In the genomic region with DNA sequence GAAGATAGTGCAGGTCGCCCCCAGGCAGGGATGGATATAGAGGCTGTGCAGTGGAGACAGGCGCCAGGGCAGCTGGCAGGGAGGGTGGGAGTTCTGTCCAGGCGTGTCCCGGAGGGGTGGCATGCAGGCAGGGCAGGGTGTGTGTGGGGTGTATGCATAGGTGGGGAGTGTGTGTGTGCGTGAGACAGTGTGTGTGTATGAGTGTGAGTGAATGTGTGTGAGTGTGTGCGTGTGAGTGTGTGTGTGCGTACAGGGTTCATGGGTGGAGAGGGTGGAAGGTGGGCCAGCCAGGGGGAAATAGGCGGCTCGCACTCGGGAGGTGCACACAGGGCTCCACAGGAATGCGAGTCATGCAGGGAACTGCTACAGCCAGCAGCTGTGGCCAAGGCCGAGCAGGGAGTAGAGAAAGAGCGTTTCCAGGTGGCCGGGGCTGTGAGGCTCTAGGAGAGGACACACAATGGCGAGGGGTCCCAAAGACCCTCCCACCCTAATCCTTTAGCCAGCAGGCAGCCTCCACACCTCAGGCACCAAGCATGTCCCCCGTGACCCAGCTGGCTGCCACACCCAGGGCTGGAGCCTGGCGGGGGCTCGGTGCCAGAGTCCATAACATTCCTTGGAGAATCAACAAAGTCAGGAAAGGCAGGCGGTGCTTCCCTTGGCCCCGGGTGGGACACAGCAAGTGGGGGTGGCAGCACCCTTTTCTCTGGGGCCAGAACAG, we compare ENCODE assay signal across 9 cellular contexts. TPM values are rescaled to one million over a fixed set of nuclear protein-coding genes. Genes with fewer than 3 reads are reported as not detected.
A peak's percentile ranks its signal among the peaks of the same experiment; 100 is the strongest.
DNase-seq lines count a peak whose midpoint lies in the region; FAIRE-seq and TF ChIP-seq lines count a peak whose summit lies in the region.
"Had no signal": no experiment of that assay in that cellular context is flagged by ENCODE, and none has a peak within 500 bp of the region (broad histone marks: within the 10 kb centered on the region; RNA-seq: fewer than 3 reads in every experiment).

No MANE protein-coding gene starts in this region.

- peak; percentile 87 for DNase-seq in astrocyte of the hippocampus (ENCODE audit: low read depth, low spot score)
- peak; percentile 26 for DNase-seq in iPS-NIHi11 (ENCODE audit: low spot score)
- peak; percentile 78 for DNase-seq in small intestine
- no peak for DNase-seq in AG20443 (ENCODE audit: low spot score)
- no peak for DNase-seq in T-helper 2 cell
- DNase-seq in NCI-H510A (lab: John Stamatoyannopoulos, UW), result no peak
- no peak for DNase-seq in NCI-H2029 treated with DMSO at 0.1 percent for 48 hours (lab: John Stamatoyannopoulos, UW)
- DNase-seq: NCI-H1417 had no signal

- 11 to 47% (median 32%) methylated on average over 20 of the region's 20 CpGs for WGBS in small intestine, 3 donors

- H3K9me3 ChIP-seq in HEK293 (ENCODE audit: control insufficient read depth, insufficient read depth, low read depth, low read length) (no peaks in the 10 kb centered on the region), small intestine (ENCODE audit: control insufficient read depth, low read depth) (no peaks in the 10 kb centered on the region)

- TF ChIP-seq CTCF in HEK293 (tag by site-specific recombination; IDR thresholded peaks at IDR 0.05), result no peak

- FAIRE-seq in small intestine (lab: Jason Lieb, UNC), result no peak

- POLR2A ChIA-PET in HEK293 (lab: Yijun Ruan, JAX), result interaction anchor here (0.6 to 1.8 kb wide), 4 partner anchors 16 to 66 kb away, joined by 4 to 5 read pairs (median 4); partner anchors contain the start of genes HEXIM1, HEXIM2 and NMT1

- 0 out of 3 replicates have a peak, but pooled peaks cover 0 to 4% of the 10 kb centered on the region in 2 experiments for H3K36me3 ChIP-seq in HEK293 (ENCODE audit: control insufficient read depth in 2 of 2, insufficient read depth in 1 of 2, low read length in 2 of 2)
- no peaks in the 10 kb centered on the region for H3K36me3 ChIP-seq in small intestine (ENCODE audit: control insufficient read depth in 2 of 2, insufficient read depth in 2 of 2, low read length in 2 of 2)

- no peaks in the 10 kb centered on the region for H3K27me3 ChIP-seq in small intestine (ENCODE audit: control insufficient read depth in 2 of 2, insufficient read depth in 2 of 2, low read length in 2 of 2)

- H3K4me3 ChIP-seq in HEK293 (ENCODE audit: low read depth, low read length) (no peak overlapping the region), small intestine (ENCODE audit: low read depth in 1 of 2, low read length in 2 of 2) (no peak overlapping the region)

- CTCF ChIA-PET in HEK293 (lab: Yijun Ruan, JAX), result interaction anchor here (0.7 to 6.2 kb wide), 5 partner anchors 9 to 207 kb away, joined by 3 to 24 read pairs (median 7); no protein-coding TSS in a partner anchor

- peak overlapping the region; percentile 12; the same call in 1 of the 2 replicates for H3K27ac ChIP-seq in HEK293 (ENCODE audit: extremely low read depth, low read depth, low read length)
- H3K27ac ChIP-seq in small intestine (ENCODE audit: low read depth in 1 of 2, low read length in 1 of 2), result peak overlapping the region in 1 of 2 donors; percentile 36

- H3K4me1 ChIP-seq in HEK293 (ENCODE audit: control insufficient read depth, insufficient read depth, low read length) (peaks cover 7% of the 10 kb centered on the region), small intestine (ENCODE audit: control insufficient read depth in 2 of 2, insufficient read depth in 1 of 2, low read depth in 1 of 2, low read length in 1 of 2) (peaks cover 0 to 13% of the 10 kb centered on the region in 2 donors)

TF ChIP-seq in HEK293, 187 proteins besides CTCF, POLR2A, EP300 and RAD21 (continues in another document):
- TF ChIP-seq, protein P1, sequence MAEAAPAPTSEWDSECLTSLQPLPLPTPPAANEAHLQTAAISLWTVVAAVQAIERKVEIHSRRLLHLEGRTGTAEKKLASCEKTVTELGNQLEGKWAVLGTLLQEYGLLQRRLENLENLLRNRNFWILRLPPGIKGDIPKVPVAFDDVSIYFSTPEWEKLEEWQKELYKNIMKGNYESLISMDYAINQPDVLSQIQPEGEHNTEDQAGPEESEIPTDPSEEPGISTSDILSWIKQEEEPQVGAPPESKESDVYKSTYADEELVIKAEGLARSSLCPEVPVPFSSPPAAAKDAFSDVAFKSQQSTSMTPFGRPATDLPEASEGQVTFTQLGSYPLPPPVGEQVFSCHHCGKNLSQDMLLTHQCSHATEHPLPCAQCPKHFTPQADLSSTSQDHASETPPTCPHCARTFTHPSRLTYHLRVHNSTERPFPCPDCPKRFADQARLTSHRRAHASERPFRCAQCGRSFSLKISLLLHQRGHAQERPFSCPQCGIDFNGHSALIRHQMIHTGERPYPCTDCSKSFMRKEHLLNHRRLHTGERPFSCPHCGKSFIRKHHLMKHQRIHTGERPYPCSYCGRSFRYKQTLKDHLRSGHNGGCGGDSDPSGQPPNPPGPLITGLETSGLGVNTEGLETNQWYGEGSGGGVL (tag by site-specific recombination; IDR thresholded peaks at IDR 0.05), result peak; percentile 96
- TF ChIP-seq ZNF24 (tag by site-specific recombination; IDR thresholded peaks at IDR 0.05) (no peak), KLF8 (tag by site-specific recombination; IDR thresholded peaks at IDR 0.05) (no peak; the same call in 1 of the 2 replicates), ZNF777 (tag by site-specific recombination; IDR thresholded peaks at IDR 0.05; ENCODE audit: borderline replicate concordance) (peak; percentile 57; the same call in 1 of the 2 replicates), IKZF3 (tag by site-specific recombination; IDR thresholded peaks at IDR 0.05) (peak; percentile 55; the same call in 1 of the 2 replicates), ZNF792 (tag by site-specific recombination; IDR thresholded peaks at IDR 0.05) (0 out of 2 replicates have a peak, but pooled peaks have one; percentile 69), PBX3 (CRISPR knock-in tag; IDR thresholded peaks at IDR 0.05) (no peak), ZNF114 (tag by site-specific recombination; IDR thresholded peaks at IDR 0.05) (no peak), WT1 (tag by site-specific recombination; IDR thresholded peaks at IDR 0.05) (peak; percentile 21; the same call in 1 of the 2 replicates), ZNF157 (tag by site-specific recombination; IDR thresholded peaks at IDR 0.05) (0 out of 2 replicates have a peak, but pooled peaks have one; percentile 35), ZNF670 (tag by site-specific recombination; IDR thresholded peaks at IDR 0.05; ENCODE audit: low read depth) (no peak)
- TF ChIP-seq, protein P2, sequence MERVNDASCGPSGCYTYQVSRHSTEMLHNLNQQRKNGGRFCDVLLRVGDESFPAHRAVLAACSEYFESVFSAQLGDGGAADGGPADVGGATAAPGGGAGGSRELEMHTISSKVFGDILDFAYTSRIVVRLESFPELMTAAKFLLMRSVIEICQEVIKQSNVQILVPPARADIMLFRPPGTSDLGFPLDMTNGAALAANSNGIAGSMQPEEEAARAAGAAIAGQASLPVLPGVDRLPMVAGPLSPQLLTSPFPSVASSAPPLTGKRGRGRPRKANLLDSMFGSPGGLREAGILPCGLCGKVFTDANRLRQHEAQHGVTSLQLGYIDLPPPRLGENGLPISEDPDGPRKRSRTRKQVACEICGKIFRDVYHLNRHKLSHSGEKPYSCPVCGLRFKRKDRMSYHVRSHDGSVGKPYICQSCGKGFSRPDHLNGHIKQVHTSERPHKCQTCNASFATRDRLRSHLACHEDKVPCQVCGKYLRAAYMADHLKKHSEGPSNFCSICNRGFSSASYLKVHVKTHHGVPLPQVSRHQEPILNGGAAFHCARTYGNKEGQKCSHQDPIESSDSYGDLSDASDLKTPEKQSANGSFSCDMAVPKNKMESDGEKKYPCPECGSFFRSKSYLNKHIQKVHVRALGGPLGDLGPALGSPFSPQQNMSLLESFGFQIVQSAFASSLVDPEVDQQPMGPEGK (tag by site-specific recombination; IDR thresholded peaks at IDR 0.05), result peak; percentile 74
- TF ChIP-seq, protein P3, sequence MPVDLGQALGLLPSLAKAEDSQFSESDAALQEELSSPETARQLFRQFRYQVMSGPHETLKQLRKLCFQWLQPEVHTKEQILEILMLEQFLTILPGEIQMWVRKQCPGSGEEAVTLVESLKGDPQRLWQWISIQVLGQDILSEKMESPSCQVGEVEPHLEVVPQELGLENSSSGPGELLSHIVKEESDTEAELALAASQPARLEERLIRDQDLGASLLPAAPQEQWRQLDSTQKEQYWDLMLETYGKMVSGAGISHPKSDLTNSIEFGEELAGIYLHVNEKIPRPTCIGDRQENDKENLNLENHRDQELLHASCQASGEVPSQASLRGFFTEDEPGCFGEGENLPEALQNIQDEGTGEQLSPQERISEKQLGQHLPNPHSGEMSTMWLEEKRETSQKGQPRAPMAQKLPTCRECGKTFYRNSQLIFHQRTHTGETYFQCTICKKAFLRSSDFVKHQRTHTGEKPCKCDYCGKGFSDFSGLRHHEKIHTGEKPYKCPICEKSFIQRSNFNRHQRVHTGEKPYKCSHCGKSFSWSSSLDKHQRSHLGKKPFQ (tag by site-specific recombination; IDR thresholded peaks at IDR 0.05), result peak; percentile 70; the same call in 1 of the 2 replicates
- TF ChIP-seq, protein P4, sequence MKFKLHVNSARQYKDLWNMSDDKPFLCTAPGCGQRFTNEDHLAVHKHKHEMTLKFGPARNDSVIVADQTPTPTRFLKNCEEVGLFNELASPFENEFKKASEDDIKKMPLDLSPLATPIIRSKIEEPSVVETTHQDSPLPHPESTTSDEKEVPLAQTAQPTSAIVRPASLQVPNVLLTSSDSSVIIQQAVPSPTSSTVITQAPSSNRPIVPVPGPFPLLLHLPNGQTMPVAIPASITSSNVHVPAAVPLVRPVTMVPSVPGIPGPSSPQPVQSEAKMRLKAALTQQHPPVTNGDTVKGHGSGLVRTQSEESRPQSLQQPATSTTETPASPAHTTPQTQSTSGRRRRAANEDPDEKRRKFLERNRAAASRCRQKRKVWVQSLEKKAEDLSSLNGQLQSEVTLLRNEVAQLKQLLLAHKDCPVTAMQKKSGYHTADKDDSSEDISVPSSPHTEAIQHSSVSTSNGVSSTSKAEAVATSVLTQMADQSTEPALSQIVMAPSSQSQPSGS (tag by site-specific recombination; IDR thresholded peaks at IDR 0.05; ENCODE audit: low read depth), result no peak

RNA-seq across cellular contexts. Expression of gene PLCD3, which starts 4.6 kb away (rescaled TPM):
- polyA plus RNA-seq in small intestine, result 10 to 100 TPM in 2 of 3 donors, 1 to 10 TPM in 1; 7.8 to 11.9 (median 10.5) TPM

RNA-seq across cellular contexts. Expression of gene ACBD4, which starts 7.7 kb away (rescaled TPM):
- polyA plus RNA-seq in small intestine, result 100 to 1,000 TPM in 2 of 3 donors, 10 to 100 TPM in 1; 21.1 to 184 (median 165) TPM

RNA-seq across cellular contexts. Expression of gene HEXIM1, which starts 20.5 kb away (rescaled TPM):
- polyA plus RNA-seq in small intestine, result 10 to 100 TPM; 17.5 to 51.7 (median 46.5) TPM

RNA-seq across cellular contexts. Expression of gene HEXIM2, which starts 33.9 kb away (rescaled TPM):
- polyA plus RNA-seq in small intestine, result 10 to 100 TPM; 11.2 to 13.3 (median 13.0) TPM

Comparison
In these comparisons a context has a peak if more than half of its experiments do, and no peak if none do; other contexts are left out.
1. DNase-seq: peak in astrocyte of the hippocampus (single experiment), iPS-NIHi11 (single experiment) and small intestine (single experiment); none in AG20443 (single experiment), T-helper 2 cell (0 of 5), NCI-H510A (single experiment) and NCI-H2029 treated with DMSO at 0.1 percent for 48 hours (single experiment).